Comparison of ENCODE assay signal across 10 cellular contexts in genomic region chr1:81437649-81438048, GRCh38.
DNase-seq lines count a peak whose midpoint lies in the region; ATAC-seq and TF ChIP-seq lines count a peak whose summit lies in the region.
"Had no signal": no experiment of that assay in that cellular context is flagged by ENCODE, and none has a peak within 500 bp of the region (broad histone marks: within the 10 kb centered on the region; RNA-seq: fewer than 3 reads in every experiment).

No MANE protein-coding gene starts in this region.

- no peak for TF ChIP-seq POLR2A in right lobe of liver (IDR thresholded peaks at IDR 0.05)

- H3K27me3 ChIP-seq in hepatocyte (no peaks in the 10 kb centered on the region), right lobe of liver (no peaks in the 10 kb centered on the region)

- no peaks in the 10 kb centered on the region for H3K9me2 ChIP-seq in hepatocyte (replicated peaks; ENCODE audit: insufficient read depth)

- H3K9me3 ChIP-seq in hepatocyte (ENCODE audit: low read depth) = no peaks in the 10 kb centered on the region
- H3K9me3 ChIP-seq in right lobe of liver = no peaks in the 10 kb centered on the region

- H3K4me3 ChIP-seq in GM12865 (ENCODE audit: low read depth, low read length) (no peak overlapping the region), hepatocyte (no peak overlapping the region), right lobe of liver (no peak overlapping the region)

- peaks cover 13 to 27% (median 14%) of the 10 kb centered on the region in 3 donors for H3K4me1 Mint-ChIP-seq in IgD-negative memory B cell

- peak overlapping the region in 3 of 4 donors; percentile 21 to 83 (median 23) for H3K4me3 Mint-ChIP-seq in IgD-negative memory B cell

- H3K36me3 Mint-ChIP-seq in IgD-negative memory B cell = no peaks in the 10 kb centered on the region

- peak; percentile 72 for DNase-seq in GM12865 (ENCODE audit: low read depth)
- DNase-seq in hepatocyte (ENCODE audit: low spot score) = no peak
- no peak for DNase-seq in kidney glomerular epithelial cell (lab: John Stamatoyannopoulos, UW)
- no peak for DNase-seq in DMS 273 treated with DMSO at 0.1 percent for 48 hours (lab: John Stamatoyannopoulos, UW)
- no peak for DNase-seq in right lobe of liver
- DNase-seq: nucleus accumbens had no signal

- peak overlapping the region in 1 of 3 donors; percentile 69 for H3K27ac Mint-ChIP-seq in IgD-negative memory B cell

- 70% methylated on average over 3 of the region's 3 CpGs for WGBS in hepatocyte (ENCODE audit: low lambda C conversion rate, missing lambda C conversion rate)
- 20% methylated on average over 3 of the region's 3 CpGs for WGBS in right lobe of liver (ENCODE audit: insufficient coverage, low coverage, low lambda C conversion rate, missing lambda C conversion rate)

- H3K79me2 ChIP-seq in hepatocyte = no peaks in the 10 kb centered on the region

- ATAC-seq in GM19351 (IDR thresholded peaks at IDR 0.05; ENCODE audit: unreplicated experiment) = peak; percentile 86
- ATAC-seq in HG02852 (IDR thresholded peaks at IDR 0.05; ENCODE audit: unreplicated experiment) = peak; percentile 84
- ATAC-seq in right lobe of liver = no peak

- H3K4me1 ChIP-seq in hepatocyte (ENCODE audit: insufficient read depth) = peaks cover 7% of the 10 kb centered on the region
- H3K4me1 ChIP-seq in right lobe of liver = peaks cover 0 to 8% (median 0%) of the 10 kb centered on the region in 4 donors

- H3K36me3 ChIP-seq in hepatocyte (replicated peaks; ENCODE audit: insufficient read depth, low read depth) (no peaks in the 10 kb centered on the region), right lobe of liver (no peaks in the 10 kb centered on the region)

- intact Hi-C loops in right lobe of liver (cut with DNase I) = no loop called here

- H3K27me3 Mint-ChIP-seq in IgD-negative memory B cell = peaks cover 2% of the 10 kb centered on the region

- H3K9me3 Mint-ChIP-seq in IgD-negative memory B cell = peaks cover 0 to 2% (median 0%) of the 10 kb centered on the region in 3 donors

- TF ChIP-seq CTCF in GM12865 (IDR thresholded peaks at IDR 0.05; ENCODE audit: insufficient read depth, low read depth, low read length, missing control alignments) (no peak), hepatocyte (IDR thresholded peaks at IDR 0.05; ENCODE audit: poor library complexity) (no peak), right lobe of liver (IDR thresholded peaks at IDR 0.05) (no peak)

- H4K20me1 ChIP-seq in hepatocyte (ENCODE audit: insufficient read depth, poor library complexity, severe bottlenecking) = no peaks in the 10 kb centered on the region

- H3K27ac ChIP-seq in hepatocyte (no peak overlapping the region), right lobe of liver (no peak overlapping the region)
- H3K27ac ChIP-seq: epithelial cell of prostate had no signal

- H3K4me2 ChIP-seq in hepatocyte = no peak overlapping the region

- H2AFZ ChIP-seq in hepatocyte = no peak overlapping the region

Comparison
In these comparisons a context has a peak if more than half of its experiments do, and no peak if none do; other contexts are left out.
1. ATAC-seq: peak in GM19351 (single experiment) and HG02852 (single experiment); none in right lobe of liver (0 of 4).